Comparison of ENCODE assay signal across 15 cellular contexts in the genomic region with DNA sequence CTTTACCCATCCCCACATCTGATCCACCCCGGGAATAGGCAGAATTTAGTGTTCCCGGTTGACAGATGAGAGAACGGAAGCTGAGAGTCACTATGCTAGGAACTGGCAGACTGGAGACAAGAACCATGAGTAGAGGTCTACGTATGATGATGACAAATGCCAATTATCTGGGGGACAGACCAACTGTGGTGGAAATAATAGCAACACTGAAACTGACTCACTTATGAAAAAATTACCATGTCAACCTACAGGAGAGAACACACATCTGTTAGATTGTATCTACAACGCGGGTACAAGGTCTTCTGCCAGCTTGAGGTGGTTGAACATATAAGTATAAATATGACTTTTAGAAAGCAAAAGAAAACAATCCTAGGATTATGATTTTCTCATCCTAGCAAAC. TPM values are rescaled to one million over a fixed set of nuclear protein-coding genes. Genes with fewer than 3 reads are reported as not detected.
A peak's percentile ranks its signal among the peaks of the same experiment; 100 is the strongest.
DNase-seq lines count a peak whose midpoint lies in the region; ATAC-seq and TF ChIP-seq lines count a peak whose summit lies in the region.
"Had no signal": no experiment of that assay in that cellular context is flagged by ENCODE, and none has a peak within 500 bp of the region (broad histone marks: within the 10 kb centered on the region; RNA-seq: fewer than 3 reads in every experiment).

No MANE protein-coding gene starts in this region.

- peak; percentile 84 for ATAC-seq in stimulated activated effector memory CD8-positive, alpha-beta T cell treated with anti-CD3 and anti-CD28 coated beads, Interleukin-12 subunit alpha, Interleukin-12 subunit beta, amount 100 ng/mL, for 72 hours
- no peak for ATAC-seq in GM18909 (IDR thresholded peaks at IDR 0.05; ENCODE audit: poor library complexity, unreplicated experiment)
- ATAC-seq: GM12878, Right ventricle myocardium inferior had no signal

- H3K27me3 ChIP-seq in esophagus squamous epithelium, result no peaks in the 10 kb centered on the region
- H3K27me3 ChIP-seq: ovary had no signal

- peak overlapping the region; percentile 81 for H3K27ac Mint-ChIP-seq in activated T-cell treated with anti-CD3 and anti-CD28 coated beads, Interleukin-2, amount 50 U/mL, for 24 hours
- no peak overlapping the region for H3K27ac Mint-ChIP-seq in stimulated activated effector memory CD8-positive, alpha-beta T cell treated with anti-CD3 and anti-CD28 coated beads, Interleukin-12 subunit alpha, Interleukin-12 subunit beta, amount 100 ng/mL, for 72 hours

- peaks cover 7 to 99% (median 21%) of the 10 kb centered on the region in 3 donors for H3K36me3 ChIP-seq in esophagus squamous epithelium
- H3K36me3 ChIP-seq: ovary had no signal

- H3K4me3 ChIP-seq in esophagus squamous epithelium, result no peak overlapping the region
- no peak overlapping the region for H3K4me3 ChIP-seq in foreskin fibroblast (ENCODE audit: low read depth in 1 of 2, low read length in 2 of 2)
- H3K4me3 ChIP-seq: GM12878, ovary had no signal

- no peaks in the 10 kb centered on the region for H3K9me3 Mint-ChIP-seq in activated T-cell treated with anti-CD3 and anti-CD28 coated beads, Interleukin-2, amount 50 U/mL, for 24 hours
- H3K9me3 Mint-ChIP-seq in stimulated activated effector memory CD8-positive, alpha-beta T cell treated with anti-CD3 and anti-CD28 coated beads, Interleukin-12 subunit alpha, Interleukin-12 subunit beta, amount 100 ng/mL, for 72 hours, result no peaks in the 10 kb centered on the region

- no peak overlapping the region for H3K4me3 Mint-ChIP-seq in activated T-cell treated with anti-CD3 and anti-CD28 coated beads, Interleukin-2, amount 50 U/mL, for 24 hours
- no peak overlapping the region for H3K4me3 Mint-ChIP-seq in stimulated activated effector memory CD8-positive, alpha-beta T cell treated with anti-CD3 and anti-CD28 coated beads, Interleukin-12 subunit alpha, Interleukin-12 subunit beta, amount 100 ng/mL, for 72 hours

- intact Hi-C loops in esophagus squamous epithelium (cut with DNase I), result no loop called here

- H3K4me1 Mint-ChIP-seq in activated T-cell treated with anti-CD3 and anti-CD28 coated beads, Interleukin-2, amount 50 U/mL, for 24 hours (ENCODE audit: low read depth), result peaks cover 61% of the 10 kb centered on the region
- peaks cover 30% of the 10 kb centered on the region for H3K4me1 Mint-ChIP-seq in stimulated activated effector memory CD8-positive, alpha-beta T cell treated with anti-CD3 and anti-CD28 coated beads, Interleukin-12 subunit alpha, Interleukin-12 subunit beta, amount 100 ng/mL, for 72 hours

- no peak for DNase-seq in activated T-cell treated with anti-CD3 and anti-CD28 coated beads, Interleukin-2, amount 50 U/mL, for 24 hours
- no peak for DNase-seq in activated T-cell treated with anti-CD3 and anti-CD28 coated beads, Interleukin-2, amount 50 U/mL, for 48 hours
- DNase-seq in SW480 (ENCODE audit: low spot score) (peak; percentile 37), esophagus squamous epithelium (lab: John Stamatoyannopoulos, UW) (no peak), foreskin fibroblast (no peak), ecto neural progenitor cell (ENCODE audit: low spot score) (no peak)
- no peak for DNase-seq in stimulated activated effector memory CD8-positive, alpha-beta T cell treated with anti-CD3 and anti-CD28 coated beads, Interleukin-12 subunit alpha, Interleukin-12 subunit beta, amount 100 ng/mL, for 72 hours (ENCODE audit: low spot score in 2 of 2)
- DNase-seq: DMS53, NCI-H187, NCI-H748 treated with DMSO at 0.1 percent for 48 hours, ovary had no signal

- no peaks in the 10 kb centered on the region for H3K27me3 Mint-ChIP-seq in activated T-cell treated with anti-CD3 and anti-CD28 coated beads, Interleukin-2, amount 50 U/mL, for 24 hours

- peaks cover 66% of the 10 kb centered on the region for H3K36me3 Mint-ChIP-seq in activated T-cell treated with anti-CD3 and anti-CD28 coated beads, Interleukin-2, amount 50 U/mL, for 24 hours (ENCODE audit: low read depth)
- peaks cover 68% of the 10 kb centered on the region for H3K36me3 Mint-ChIP-seq in stimulated activated effector memory CD8-positive, alpha-beta T cell treated with anti-CD3 and anti-CD28 coated beads, Interleukin-12 subunit alpha, Interleukin-12 subunit beta, amount 100 ng/mL, for 72 hours

- H3K4me1 ChIP-seq in esophagus squamous epithelium, result peaks cover 0 to 43% (median 10%) of the 10 kb centered on the region in 3 donors

- TF ChIP-seq POLR2A in esophagus squamous epithelium (IDR thresholded peaks at IDR 0.05), result no peak

- H3K27ac ChIP-seq in esophagus squamous epithelium, result peak overlapping the region in 3 of 4 donors; percentile 15 to 21 (median 16)
- H3K27ac ChIP-seq: KMS-11, ovary had no signal

- TF ChIP-seq CTCF in esophagus squamous epithelium (IDR thresholded peaks at IDR 0.05) (no peak), foreskin fibroblast (IDR thresholded peaks at IDR 0.05; ENCODE audit: low read depth, low read length) (no peak)

- H3K9me3 ChIP-seq in esophagus squamous epithelium, result no peaks in the 10 kb centered on the region
- H3K9me3 ChIP-seq: ovary had no signal

- 67 to 76% methylated on average over 6 of the region's 6 CpGs for WGBS in esophagus squamous epithelium, 2 donors

RNA-seq across cellular contexts. Expression of a gene that starts 15.4 kb away (rescaled TPM):
- 10 to 100 TPM in 1 of 4 donors, 1 to 10 TPM in 3; 2.5 to 10.1 (median 5.6) TPM for total RNA-seq in esophagus squamous epithelium

RNA-seq across cellular contexts. Expression of a gene that starts 51.2 kb away (rescaled TPM):
- 1 to 10 TPM in 3 of 4 donors, under 1 TPM in 1; 0.08 to 4.8 (median 2.0) TPM for total RNA-seq in esophagus squamous epithelium
